Comparison of ENCODE assay signal across 10 cellular contexts in genomic region chr7:40299097-40299496, GRCh38.
DNase-seq lines count a peak whose midpoint lies in the region; ATAC-seq and TF ChIP-seq lines count a peak whose summit lies in the region.
"Had no signal": no experiment of that assay in that cellular context is flagged by ENCODE, and none has a peak within 500 bp of the region (broad histone marks: within the 10 kb centered on the region; RNA-seq: fewer than 3 reads in every experiment).

No MANE protein-coding gene starts in this region.

- no peaks in the 10 kb centered on the region for H3K27me3 ChIP-seq in adipocyte (replicated peaks; ENCODE audit: control insufficient read depth, insufficient read depth, low read length)

- H3K4me1 ChIP-seq in adipocyte (ENCODE audit: control insufficient read depth, insufficient read depth, low read length), result peaks cover 7% of the 10 kb centered on the region

- no peak for TF ChIP-seq POLR2A in erythroblast (IDR thresholded peaks at IDR 0.05; ENCODE audit: low read length)

- H3K36me3 ChIP-seq in adipocyte (ENCODE audit: control insufficient read depth, insufficient read depth, low read length, severe bottlenecking), result no peaks in the 10 kb centered on the region

- no peaks in the 10 kb centered on the region for H3K9me3 ChIP-seq in adipocyte (ENCODE audit: control insufficient read depth, low read length)

- ATAC-seq in GM18498 (IDR thresholded peaks at IDR 0.05; ENCODE audit: unreplicated experiment) (peak; percentile 60), HG03135 (IDR thresholded peaks at IDR 0.05; ENCODE audit: unreplicated experiment) (peak; percentile 58)

- H3K4me3 ChIP-seq in adipocyte (ENCODE audit: low read length), result no peak overlapping the region

- H3K9ac ChIP-seq in adipocyte (ENCODE audit: low read length), result no peak overlapping the region

- DNase-seq in adipocyte (ENCODE audit: low read depth) (peak; percentile 35), lung microvascular endothelial cell (ENCODE audit: low read depth in 2 of 2) (peak; percentile 85 to 94), DMS153 treated with DMSO at 0.1 percent for 48 hours (lab: John Stamatoyannopoulos, UW; ENCODE audit: unreplicated experiment) (no peak), GM19240 (ENCODE audit: insufficient read length, low spot score) (no peak), NCI-H2227 (lab: John Stamatoyannopoulos, UW; ENCODE audit: unreplicated experiment) (no peak), erythroblast (lab: John Stamatoyannopoulos, UW) (no peak)
- DNase-seq: activated gamma-delta T cell, SHP77 treated with DMSO at 0.1 percent for 48 hours had no signal

Comparison
In these comparisons a context has a peak if more than half of its experiments do, and no peak if none do; other contexts are left out.
1. DNase-seq: peak in adipocyte (single experiment) and lung microvascular endothelial cell (2 of 2); none in DMS153 treated with DMSO at 0.1 percent for 48 hours (single experiment), GM19240 (single experiment), NCI-H2227 (single experiment) and erythroblast (0 of 2).